In genomic region chr6:11278207-11278559, GRCh38 we compare ENCODE assay signal across 10 cellular contexts. TPM values are rescaled to one million over a fixed set of nuclear protein-coding genes. Genes with fewer than 3 reads are reported as not detected.
A peak's percentile ranks its signal among the peaks of the same experiment; 100 is the strongest.
DNase-seq lines count a peak whose midpoint lies in the region; ATAC-seq lines count a peak whose summit lies in the region.
"Had no signal": no experiment of that assay in that cellular context is flagged by ENCODE, and none has a peak within 500 bp of the region (broad histone marks: within the 10 kb centered on the region; RNA-seq: fewer than 3 reads in every experiment).

No MANE protein-coding gene starts in this region.

- H3K27me3 ChIP-seq in CD4-positive, alpha-beta memory T cell (ENCODE audit: insufficient read depth, low read length), result no peaks in the 10 kb centered on the region
- H3K27me3 ChIP-seq: cardiac muscle cell had no signal

- peak; percentile 27 for ATAC-seq in GM21390 (IDR thresholded peaks at IDR 0.05; ENCODE audit: unreplicated experiment)
- ATAC-seq in GM19395 (IDR thresholded peaks at IDR 0.05; ENCODE audit: unreplicated experiment), result no peak
- ATAC-seq: psoas muscle had no signal

- H3K9me3 ChIP-seq in CD4-positive, alpha-beta memory T cell (ENCODE audit: control insufficient read depth in 1 of 2, low read length in 2 of 2), result no peaks in the 10 kb centered on the region
- H3K9me3 ChIP-seq in mesodermal cell (ENCODE audit: control insufficient read depth, low read length), result peaks cover 7% of the 10 kb centered on the region
- H3K9me3 ChIP-seq: psoas muscle had no signal

- DNase-seq in CD4-positive, alpha-beta memory T cell, result peak in 1 of 5 donors; percentile 65
- DNase-seq in activated CD4-positive, alpha-beta memory T cell treated with anti-CD3 and anti-CD28 coated beads, Interleukin-2, amount 10 ng/mL, durations not matched to agents 7 days and 5 days, result peak; percentile 32
- DNase-seq in pons (ENCODE audit: low spot score) (no peak), NCI-H2107 (lab: John Stamatoyannopoulos, UW) (no peak), DMS53 treated with DMSO at 0.1 percent for 48 hours (lab: John Stamatoyannopoulos, UW; ENCODE audit: unreplicated experiment) (no peak)
- DNase-seq: psoas muscle had no signal

- intact Hi-C loops in CD4-positive, alpha-beta memory T cell (cut with micrococcal nuclease), result no loop called here

- H3K27ac Mint-ChIP-seq in CD4-positive, alpha-beta memory T cell, result peak overlapping the region; percentile 54 to 97 (median 88)
- peak overlapping the region; percentile 75 for H3K27ac Mint-ChIP-seq in activated CD4-positive, alpha-beta memory T cell treated with anti-CD3 and anti-CD28 coated beads, Interleukin-2, amount 10 ng/mL, durations not matched to agents 7 days and 5 days

- no peaks in the 10 kb centered on the region for H3K27me3 Mint-ChIP-seq in CD4-positive, alpha-beta memory T cell
- no peaks in the 10 kb centered on the region for H3K27me3 Mint-ChIP-seq in activated CD4-positive, alpha-beta memory T cell treated with anti-CD3 and anti-CD28 coated beads, Interleukin-2, amount 10 ng/mL, durations not matched to agents 7 days and 5 days

- CTCF ChIA-PET in CD4-positive, alpha-beta memory T cell (lab: Charles Lee; ENCODE audit: partially characterized antibody), result interaction anchor here (1.0 to 1.3 kb wide), 4 partner anchors 41 to 218 kb away, joined by 3 to 5 read pairs (median 4); no protein-coding TSS in a partner anchor
- CTCF ChIA-PET in activated CD4-positive, alpha-beta memory T cell treated with anti-CD3 and anti-CD28 coated beads, Interleukin-2, amount 10 ng/mL, durations not matched to agents 7 days and 5 days (lab: Charles Lee), result interaction anchor here (1.0 to 1.4 kb wide), 2 partner anchors 135 to 218 kb away, joined by 3 to 5 read pairs; no protein-coding TSS in a partner anchor

- H3K4me3 Mint-ChIP-seq in CD4-positive, alpha-beta memory T cell, result peak overlapping the region in 7 of 8 donors; percentile 14 to 72 (median 54)
- peak overlapping the region; percentile 12 for H3K4me3 Mint-ChIP-seq in activated CD4-positive, alpha-beta memory T cell treated with anti-CD3 and anti-CD28 coated beads, Interleukin-2, amount 10 ng/mL, durations not matched to agents 7 days and 5 days

- H3K4me1 ChIP-seq in CD4-positive, alpha-beta memory T cell (ENCODE audit: insufficient read depth, low read length), result peaks cover 50% of the 10 kb centered on the region
- H3K4me1 ChIP-seq in mesodermal cell (ENCODE audit: control insufficient read depth, insufficient read depth, low read length, poor library complexity, severe bottlenecking), result peaks cover 44% of the 10 kb centered on the region
- H3K4me1 ChIP-seq: psoas muscle had no signal

- peaks cover 5 to 29% of the 10 kb centered on the region in 2 donors for H3K36me3 Mint-ChIP-seq in CD4-positive, alpha-beta memory T cell
- peaks cover 44% of the 10 kb centered on the region for H3K36me3 Mint-ChIP-seq in activated CD4-positive, alpha-beta memory T cell treated with anti-CD3 and anti-CD28 coated beads, Interleukin-2, amount 10 ng/mL, durations not matched to agents 7 days and 5 days (ENCODE audit: low read depth)

- H3K4me1 Mint-ChIP-seq in CD4-positive, alpha-beta memory T cell, result peaks cover 48 to 66% (median 58%) of the 10 kb centered on the region in 4 donors
- H3K4me1 Mint-ChIP-seq in activated CD4-positive, alpha-beta memory T cell treated with anti-CD3 and anti-CD28 coated beads, Interleukin-2, amount 10 ng/mL, durations not matched to agents 7 days and 5 days, result peaks cover 43% of the 10 kb centered on the region

- H3K36me3 ChIP-seq in CD4-positive, alpha-beta memory T cell (ENCODE audit: insufficient read depth, low read length), result no peaks in the 10 kb centered on the region
- no peaks in the 10 kb centered on the region for H3K36me3 ChIP-seq in mesodermal cell (ENCODE audit: control insufficient read depth, insufficient read depth, low read length)
- H3K36me3 ChIP-seq: cardiac muscle cell had no signal

- H3K9me3 Mint-ChIP-seq in CD4-positive, alpha-beta memory T cell, result no peaks in the 10 kb centered on the region
- no peaks in the 10 kb centered on the region for H3K9me3 Mint-ChIP-seq in activated CD4-positive, alpha-beta memory T cell treated with anti-CD3 and anti-CD28 coated beads, Interleukin-2, amount 10 ng/mL, durations not matched to agents 7 days and 5 days

- POLR2A ChIA-PET in CD4-positive, alpha-beta memory T cell (lab: Charles Lee; ENCODE audit: partially characterized antibody), result interaction anchor here (0.6 to 2.1 kb wide), 4 partner anchors 9 to 104 kb away, joined by 3 to 7 read pairs (median 4); no protein-coding TSS in a partner anchor
- POLR2A ChIA-PET in activated CD4-positive, alpha-beta memory T cell treated with anti-CD3 and anti-CD28 coated beads, Interleukin-2, amount 10 ng/mL, durations not matched to agents 7 days and 5 days (lab: Charles Lee), result interaction anchor here (1.0 to 3.0 kb wide), 10 partner anchors 9 to 136 kb away, joined by 3 to 17 read pairs (median 4); partner anchors contain the start of gene NEDD9

- H3K27ac ChIP-seq in CD4-positive, alpha-beta memory T cell (ENCODE audit: low read depth, low read length), result peak overlapping the region; percentile 35
- peak overlapping the region; percentile 91 for H3K27ac ChIP-seq in mesodermal cell (ENCODE audit: low read depth, low read length, severe bottlenecking)
- H3K27ac ChIP-seq: cardiac muscle cell, psoas muscle had no signal

- H3K4me3 ChIP-seq in CD4-positive, alpha-beta memory T cell (ENCODE audit: low read length in 2 of 2), result no peak overlapping the region
- H3K4me3 ChIP-seq in mesodermal cell (ENCODE audit: extremely low read depth, insufficient read depth, low read length, poor library complexity, severe bottlenecking), result no peak overlapping the region
- H3K4me3 ChIP-seq: cardiac muscle cell, psoas muscle had no signal

- WGBS in mesodermal cell (ENCODE audit: insufficient coverage in 2 of 2), 2 experiments, result 56 to 73% methylated on average over 4 of the region's 6 CpGs

RNA-seq across cellular contexts. Expression of gene NEDD9, which starts 45.7 kb away (rescaled TPM):
- 10 to 100 TPM; 42.7 to 47.4 TPM for total RNA-seq in CD4-positive, alpha-beta memory T cell
- polyA plus RNA-seq in CD4-positive, alpha-beta memory T cell, result 10 to 100 TPM; 17.2 to 38.5 TPM
- 10 to 100 TPM; 60.1 to 64.8 TPM for total RNA-seq in activated CD4-positive, alpha-beta memory T cell treated with anti-CD3 and anti-CD28 coated beads, Interleukin-2, amount 10 ng/mL, durations not matched to agents 7 days and 5 days
- polyA plus RNA-seq in mesodermal cell (2013, experiment 1 of 2), result 16.7 TPM
- 16.1 TPM for polyA plus RNA-seq in mesodermal cell (2013, experiment 2 of 2)
